ENCODE assay signal across 20 cellular contexts in genomic region chr6:13026100-13026499, GRCh38.
DNase-seq lines count a peak whose midpoint lies in the region; ATAC-seq and TF ChIP-seq lines count a peak whose summit lies in the region.
"Had no signal": no experiment of that assay in that cellular context is flagged by ENCODE, and none has a peak within 500 bp of the region (broad histone marks: within the 10 kb centered on the region; RNA-seq: fewer than 3 reads in every experiment).

No MANE protein-coding gene starts in this region.

- DNase-seq in DMS 273 (lab: John Stamatoyannopoulos, UW; ENCODE audit: unreplicated experiment) = peak; percentile 7
- no peak for DNase-seq in DMS 273 treated with DMSO at 0.1 percent for 48 hours (lab: John Stamatoyannopoulos, UW)
- no peak for DNase-seq in GM23338 (ENCODE audit: low spot score)
- no peak for DNase-seq in caudate nucleus (lab: John Stamatoyannopoulos, UW)
- no peak for DNase-seq in inferior parietal cortex (ENCODE audit: extremely low spot score)
- DNase-seq in colonic mucosa = no peak
- DNase-seq: Caco-2; CD4-positive, CD25-positive, alpha-beta regulatory T cell; DMS79 treated with DMSO at 0.1 percent for 48 hours; GM23248; MG63; NCI-H1092 treated with DMSO at 0.1 percent for 48 hours; NCI-H2081 treated with DMSO at 0.1 percent for 48 hours; NCI-H345; PC-9 had no signal

- no peaks in the 10 kb centered on the region for H3K9me3 Mint-ChIP-seq in GM23338

- H3K4me1 ChIP-seq in GM23338 (ENCODE audit: insufficient read depth) (no peaks in the 10 kb centered on the region), stomach smooth muscle (ENCODE audit: control insufficient read depth, insufficient read depth, low read length) (no peaks in the 10 kb centered on the region), colonic mucosa (no peaks in the 10 kb centered on the region)
- H3K4me1 ChIP-seq: Caco-2, SJSA1 had no signal

- peak; percentile 31 for ATAC-seq in GM23338
- ATAC-seq in HG02588 (IDR thresholded peaks at IDR 0.05; ENCODE audit: unreplicated experiment) = no peak

- no peak overlapping the region for H2AFZ ChIP-seq in GM23338
- H2AFZ ChIP-seq: GM23248, PC-9 had no signal

- H3K9ac ChIP-seq in stomach smooth muscle (ENCODE audit: low read length in 2 of 2) (no peak overlapping the region), colonic mucosa (ENCODE audit: low read depth in 2 of 2, low read length in 2 of 2) (no peak overlapping the region)
- H3K9ac ChIP-seq: GM23248 had no signal

- no peaks in the 10 kb centered on the region for H3K36me3 ChIP-seq in GM23338 (ENCODE audit: insufficient read depth)
- H3K36me3 ChIP-seq in stomach smooth muscle (ENCODE audit: control insufficient read depth in 2 of 2, insufficient read depth in 2 of 2, low read length in 2 of 2) = no peaks in the 10 kb centered on the region
- no peaks in the 10 kb centered on the region for H3K36me3 ChIP-seq in colonic mucosa
- H3K36me3 ChIP-seq: MG63, SJSA1 had no signal

- H4K20me1 ChIP-seq in GM23338 (replicated peaks; ENCODE audit: insufficient read depth) = peaks cover 10% of the 10 kb centered on the region

- TF ChIP-seq CTCF in GM23338 (conservative IDR thresholded peaks at IDR 0.05; ENCODE audit: low read depth in 2 of 2) (no peak), colonic mucosa (IDR thresholded peaks at IDR 0.05) (no peak)

- H3K79me2 ChIP-seq in GM23338 (replicated peaks; ENCODE audit: insufficient read depth) = no peaks in the 10 kb centered on the region

- no peaks in the 10 kb centered on the region for H3K9me2 ChIP-seq in GM23338 (ENCODE audit: insufficient read depth)

- no peak overlapping the region for H3K27ac Mint-ChIP-seq in GM23338
- H3K27ac Mint-ChIP-seq: B cell; CD4-positive, CD25-positive, alpha-beta regulatory T cell had no signal

- H3K9me3 ChIP-seq in stomach smooth muscle (ENCODE audit: control insufficient read depth in 2 of 2, low read length in 2 of 2) (no peaks in the 10 kb centered on the region), colonic mucosa (no peaks in the 10 kb centered on the region)
- H3K9me3 ChIP-seq: Caco-2, MG63, SJSA1 had no signal

- peaks cover 6% of the 10 kb centered on the region for H3K4me1 Mint-ChIP-seq in GM23338
- H3K4me1 Mint-ChIP-seq: B cell; CD4-positive, CD25-positive, alpha-beta regulatory T cell had no signal

- no peak overlapping the region for H3K4me3 ChIP-seq in GM23338
- peak overlapping the region in 1 of 2 donors; percentile 36 for H3K4me3 ChIP-seq in stomach smooth muscle (ENCODE audit: low read length in 2 of 2)
- H3K4me3 ChIP-seq in colonic mucosa = no peak overlapping the region
- H3K4me3 ChIP-seq: GM23248, MG63, PC-9, SJSA1 had no signal

- no peaks in the 10 kb centered on the region for H3K27me3 ChIP-seq in GM23338 (ENCODE audit: insufficient read depth)
- no peaks in the 10 kb centered on the region for H3K27me3 ChIP-seq in stomach smooth muscle (ENCODE audit: control insufficient read depth in 1 of 2, insufficient read depth in 2 of 2, low read length in 2 of 2)
- no peaks in the 10 kb centered on the region for H3K27me3 ChIP-seq in colonic mucosa

- no peak overlapping the region for H3K4me2 ChIP-seq in GM23338
- H3K4me2 ChIP-seq: PC-9 had no signal

- H3F3A ChIP-seq in GM23338 (replicated peaks; ENCODE audit: low read depth) = no peaks in the 10 kb centered on the region

- H3K4me3 Mint-ChIP-seq in GM23338 = no peak overlapping the region
- H3K4me3 Mint-ChIP-seq: B cell; CD4-positive, CD25-positive, alpha-beta regulatory T cell had no signal

- H3K27me3 Mint-ChIP-seq in GM23338 (ENCODE audit: insufficient read depth, low read depth, poor library complexity) = peaks cover 2% of the 10 kb centered on the region

- H3K27ac ChIP-seq in GM23338 (ENCODE audit: low read depth) = no peak overlapping the region
- peak overlapping the region; percentile 36 for H3K27ac ChIP-seq in caudate nucleus (ENCODE audit: low read depth, low read length)
- H3K27ac ChIP-seq in stomach smooth muscle (ENCODE audit: low read length) = peak overlapping the region; percentile 26
- H3K27ac ChIP-seq in colonic mucosa = no peak overlapping the region
- H3K27ac ChIP-seq: 22Rv1, GM23248, PC-9, SJSA1 had no signal

- intact Hi-C loops in colonic mucosa (cut with DNase I) = no loop called here

- no peaks in the 10 kb centered on the region for H3K36me3 Mint-ChIP-seq in GM23338 (ENCODE audit: low read depth)
- H3K36me3 Mint-ChIP-seq: CD4-positive, CD25-positive, alpha-beta regulatory T cell had no signal

TF ChIP-seq in GM23338, 12 proteins besides CTCF, POLR2A, EP300 and RAD21:
- no peak for TF ChIP-seq CREB1 (CRISPR knock-in tag; IDR thresholded peaks at IDR 0.05; ENCODE audit: low read depth)

Comparison
In these comparisons a context has a peak if more than half of its experiments do, and no peak if none do; other contexts are left out.
1. H3K27ac ChIP-seq: peak in caudate nucleus (single experiment) and stomach smooth muscle (single experiment); none in GM23338 (single experiment) and colonic mucosa (single experiment).